ENCODE assay signal across 1 cellular context in the genomic region with DNA sequence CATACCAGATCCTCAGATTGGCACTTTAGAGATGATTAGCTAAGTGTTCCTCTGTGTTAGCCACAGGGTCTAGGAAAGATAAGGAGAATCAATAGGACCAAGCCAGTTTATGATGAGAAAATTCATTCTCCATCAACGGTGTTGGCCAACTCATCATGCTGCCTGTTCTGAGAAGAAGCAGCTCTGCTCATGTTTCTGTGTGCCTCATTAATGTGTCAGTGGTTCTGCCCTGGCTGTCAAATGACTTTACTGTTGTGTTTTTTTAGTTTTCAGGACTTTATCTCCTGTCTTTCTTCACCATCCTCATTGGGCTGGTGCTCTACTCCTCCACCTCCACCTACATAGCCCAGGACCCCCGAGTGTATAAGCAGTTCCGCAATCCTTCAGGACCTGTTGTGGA.
TF ChIP-seq lines count a peak whose summit lies in the region.

No MANE protein-coding gene starts in this region.

TF ChIP-seq in IMR-90, 13 proteins besides CTCF, POLR2A, EP300 and RAD21 (continued from another document):
- TF ChIP-seq, protein P1, sequence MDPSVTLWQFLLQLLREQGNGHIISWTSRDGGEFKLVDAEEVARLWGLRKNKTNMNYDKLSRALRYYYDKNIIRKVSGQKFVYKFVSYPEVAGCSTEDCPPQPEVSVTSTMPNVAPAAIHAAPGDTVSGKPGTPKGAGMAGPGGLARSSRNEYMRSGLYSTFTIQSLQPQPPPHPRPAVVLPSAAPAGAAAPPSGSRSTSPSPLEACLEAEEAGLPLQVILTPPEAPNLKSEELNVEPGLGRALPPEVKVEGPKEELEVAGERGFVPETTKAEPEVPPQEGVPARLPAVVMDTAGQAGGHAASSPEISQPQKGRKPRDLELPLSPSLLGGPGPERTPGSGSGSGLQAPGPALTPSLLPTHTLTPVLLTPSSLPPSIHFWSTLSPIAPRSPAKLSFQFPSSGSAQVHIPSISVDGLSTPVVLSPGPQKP (IDR thresholded peaks at IDR 0.05; ENCODE audit: borderline replicate concordance, low read depth, low read length), result no peak
